ENCODE assay signal across 12 cellular contexts in genomic region chr6:33206027-33206863, GRCh38. TPM values are rescaled to one million over a fixed set of nuclear protein-coding genes. Genes with fewer than 3 reads are reported as not detected.
DNase-seq lines count a peak whose midpoint lies in the region; ATAC-seq and TF ChIP-seq lines count a peak whose summit lies in the region.
"Had no signal": no experiment of that assay in that cellular context is flagged by ENCODE, and none has a peak within 500 bp of the region (broad histone marks: within the 10 kb centered on the region; RNA-seq: fewer than 3 reads in every experiment).

No MANE protein-coding gene starts in this region.

- no peaks in the 10 kb centered on the region for H3K9me3 ChIP-seq in HUES6 (ENCODE audit: control insufficient read depth, insufficient read depth, low read depth, low read length)
- no peaks in the 10 kb centered on the region for H3K9me3 ChIP-seq in heart right ventricle
- H3K9me3 ChIP-seq: spleen had no signal

- H3K4me3 Mint-ChIP-seq in CD14-positive monocyte, result no peak overlapping the region
- peak overlapping the region; percentile 98 for H3K4me3 Mint-ChIP-seq in activated naive CD8-positive, alpha-beta T cell treated with anti-CD3 and anti-CD28 coated beads for 36 hours

- H3K27me3 Mint-ChIP-seq in CD14-positive monocyte (ENCODE audit: low read depth in 3 of 3), result peaks cover 0 to 13% (median 12%) of the 10 kb centered on the region in 3 donors
- no peaks in the 10 kb centered on the region for H3K27me3 Mint-ChIP-seq in activated naive CD8-positive, alpha-beta T cell treated with anti-CD3 and anti-CD28 coated beads for 36 hours

- H3K4me3 ChIP-seq in HUES6 (ENCODE audit: low read depth, low read length), result peak overlapping the region; percentile 34; the same call in 1 of the 2 replicates
- H3K4me3 ChIP-seq in heart right ventricle, result no peak overlapping the region

- no peak for ATAC-seq in GM21360 (IDR thresholded peaks at IDR 0.05; ENCODE audit: unreplicated experiment)
- no peak for ATAC-seq in heart right ventricle

- intact Hi-C loops in CD14-positive monocyte (cut with micrococcal nuclease) (loop anchor here in 1 of 2 donors (10.0 kb wide), 1 partner anchor 209 kb away; the partner anchor contains the start of genes CUTA and PHF1), heart right ventricle (cut with DNase I) (loop anchor here in 2 of 10 donors (10.0 kb wide), 2 partner anchors 489 to 1031 kb away; partner anchors contain the start of genes AGPAT1 (in 1 of the 2) and RNF5 (in 1 of the 2))

- peaks cover 33 to 39% of the 10 kb centered on the region in 2 donors for H3K36me3 Mint-ChIP-seq in CD14-positive monocyte
- H3K36me3 Mint-ChIP-seq in activated naive CD8-positive, alpha-beta T cell treated with anti-CD3 and anti-CD28 coated beads for 36 hours, result peaks cover 34% of the 10 kb centered on the region

- 79 to 80% methylated on average over 3 of the region's 3 CpGs for WGBS in heart right ventricle, 2 donors

- H3K27ac ChIP-seq in HUES6 (ENCODE audit: low read depth, low read length) (no peak overlapping the region), heart right ventricle (no peak overlapping the region)

- DNase-seq in CD14-positive monocyte (ENCODE audit: low spot score) (no peak), myocyte (ENCODE audit: low read depth) (peak; percentile 21), heart right ventricle (no peak), NCI-H2029 (lab: John Stamatoyannopoulos, UW) (no peak), NCI-H748 treated with DMSO at 0.1 percent for 48 hours (lab: John Stamatoyannopoulos, UW) (no peak)
- DNase-seq in activated naive CD8-positive, alpha-beta T cell treated with anti-CD3 and anti-CD28 coated beads for 36 hours, result no peak
- DNase-seq: aorta; NCI-H446 treated with DMSO at 0.1 percent for 48 hours; stimulated activated naive CD4-positive, alpha-beta T cell had no signal

- H3K36me3 ChIP-seq in HUES6 (ENCODE audit: control insufficient read depth, insufficient read depth, low read length) (peaks cover 38% of the 10 kb centered on the region), heart right ventricle (peaks cover 0 to 47% (median 29%) of the 10 kb centered on the region in 9 donors)

- H3K4me1 ChIP-seq in HUES6 (ENCODE audit: control insufficient read depth, insufficient read depth, low read length) (peaks cover 36% of the 10 kb centered on the region; the same call in 1 of the 2 replicates), heart right ventricle (peaks cover 20 to 60% (median 45%) of the 10 kb centered on the region in 9 donors)

- H3K9me3 Mint-ChIP-seq in CD14-positive monocyte, result peaks cover 0 to 3% (median 0%) of the 10 kb centered on the region in 7 donors
- H3K9me3 Mint-ChIP-seq in activated naive CD8-positive, alpha-beta T cell treated with anti-CD3 and anti-CD28 coated beads for 36 hours, result no peaks in the 10 kb centered on the region

- H3K27ac Mint-ChIP-seq in CD14-positive monocyte, result peak overlapping the region in 4 of 7 donors; percentile 2 to 58 (median 18)
- peak overlapping the region; percentile 96 for H3K27ac Mint-ChIP-seq in activated naive CD8-positive, alpha-beta T cell treated with anti-CD3 and anti-CD28 coated beads for 36 hours

- TF ChIP-seq CTCF in CD14-positive monocyte (IDR thresholded peaks at IDR 0.05) (no peak), heart right ventricle (IDR thresholded peaks at IDR 0.05) (no peak)

- peaks cover 46% of the 10 kb centered on the region for H3K4me1 Mint-ChIP-seq in CD14-positive monocyte
- peaks cover 59% of the 10 kb centered on the region for H3K4me1 Mint-ChIP-seq in activated naive CD8-positive, alpha-beta T cell treated with anti-CD3 and anti-CD28 coated beads for 36 hours

- no peak overlapping the region for H3K9ac ChIP-seq in HUES6 (ENCODE audit: low read length)

- H3K27me3 ChIP-seq in HUES6 (ENCODE audit: control insufficient read depth, insufficient read depth, low read length) (peaks cover 34% of the 10 kb centered on the region), heart right ventricle (no peaks in the 10 kb centered on the region)
- H3K27me3 ChIP-seq: spleen had no signal

RNA-seq across cellular contexts. Expression of gene HSD17B8, which starts 1.8 kb away (rescaled TPM):
- 10 to 100 TPM in 1 of 2 donors, 1 to 10 TPM in 1; 4.7 to 10.6 TPM for polyA plus RNA-seq in CD14-positive monocyte
- 10 to 100 TPM; 31.1 to 32.6 TPM for total RNA-seq in activated naive CD8-positive, alpha-beta T cell treated with anti-CD3 and anti-CD28 coated beads for 36 hours
- 9.4 and 15.9 TPM in 2 replicates for total RNA-seq in myocyte
- polyA plus RNA-seq in myocyte (2012), result 14.9 TPM
- total RNA-seq in heart right ventricle, result 10 to 100 TPM; 17.6 to 25.5 (median 23.0) TPM
- polyA plus RNA-seq in heart right ventricle, result 10 to 100 TPM in 1 of 2 donors, 1 to 10 TPM in 1; 7.4 to 15.1 TPM

RNA-seq across cellular contexts. Expression of gene RING1, which starts 2.1 kb away (rescaled TPM):
- 1 to 10 TPM; 4.6 to 5.7 TPM for polyA plus RNA-seq in CD14-positive monocyte
- 10 to 100 TPM; 35.3 to 35.8 TPM for total RNA-seq in activated naive CD8-positive, alpha-beta T cell treated with anti-CD3 and anti-CD28 coated beads for 36 hours
- 21.6 and 21.8 TPM in 2 replicates for total RNA-seq in myocyte
- 64.3 TPM for polyA plus RNA-seq in myocyte (2012)
- total RNA-seq in heart right ventricle, result 10 to 100 TPM; 26.5 to 32.1 (median 28.0) TPM
- polyA plus RNA-seq in heart right ventricle, result 10 to 100 TPM; 28.6 to 35.1 TPM

RNA-seq across cellular contexts. Expression of gene SLC39A7, which starts 5.6 kb away (rescaled TPM):
- polyA plus RNA-seq in CD14-positive monocyte, result 10 to 100 TPM; 14.5 to 17.7 TPM
- 10 to 100 TPM; 51.0 to 55.6 TPM for total RNA-seq in activated naive CD8-positive, alpha-beta T cell treated with anti-CD3 and anti-CD28 coated beads for 36 hours
- 95.9 and 162 TPM in 2 replicates for total RNA-seq in myocyte
- 267 TPM for polyA plus RNA-seq in myocyte (2012)
- 100 to 1,000 TPM in 1 of 10 donors, 10 to 100 TPM in 9; 44.8 to 104 (median 53.1) TPM for total RNA-seq in heart right ventricle
- 100 to 1,000 TPM in 1 of 2 donors, 10 to 100 TPM in 1; 25.8 to 178 TPM for polyA plus RNA-seq in heart right ventricle

RNA-seq across cellular contexts. Expression of gene RXRB, which starts 5.8 kb away (rescaled TPM):
- polyA plus RNA-seq in CD14-positive monocyte (1 to 10 TPM; 4.5 to 5.1 TPM), heart right ventricle (10 to 100 TPM; 22.2 to 40.7 TPM)
- 10 to 100 TPM; 40.4 to 42.1 TPM for total RNA-seq in activated naive CD8-positive, alpha-beta T cell treated with anti-CD3 and anti-CD28 coated beads for 36 hours
- total RNA-seq in myocyte (29.3 and 36.9 TPM in 2 replicates), heart right ventricle (10 to 100 TPM; 29.7 to 39.1 (median 33.2) TPM)
- polyA plus RNA-seq in myocyte (2012), result 56.5 TPM

RNA-seq across cellular contexts. Expression of gene COL11A2, which starts 14.0 kb away (rescaled TPM):
- polyA plus RNA-seq in CD14-positive monocyte (not detected), heart right ventricle (1 to 10 TPM in 1 of 2 donors, under 1 TPM in 1; 0.55 to 8.7 TPM)
- total RNA-seq in activated naive CD8-positive, alpha-beta T cell treated with anti-CD3 and anti-CD28 coated beads for 36 hours, result 1 to 10 TPM; 1.0 to 1.1 TPM
- total RNA-seq in myocyte (0.96 and 1.9 TPM in 2 replicates), heart right ventricle (1 to 10 TPM in 3 of 10 donors, under 1 TPM in 7; 0.52 to 3.9 (median 0.94) TPM)
- 1.2 TPM for polyA plus RNA-seq in myocyte (2012)
